Comparison of ENCODE assay signal across 1 cellular context in genomic region chr2:112692496-112692911, GRCh38.
TF ChIP-seq lines count a peak whose summit lies in the region.

No MANE protein-coding gene starts in this region.

TF ChIP-seq in HEK293, 187 proteins besides CTCF, POLR2A, EP300 and RAD21 (continued from another document and continues in another):
- TF ChIP-seq ZBTB11 (tag by site-specific recombination; conservative IDR thresholded peaks at IDR 0.05; ENCODE audit: low read depth) (no peak), ZNF132 (tag by site-specific recombination; IDR thresholded peaks at IDR 0.05; ENCODE audit: borderline replicate concordance) (no peak), TCF7L2 (IDR thresholded peaks at IDR 0.05; ENCODE audit: borderline replicate concordance, low read depth, low read length) (no peak), ZNF596 (tag by site-specific recombination; IDR thresholded peaks at IDR 0.05) (no peak), ZNF223 (tag by site-specific recombination; IDR thresholded peaks at IDR 0.05) (no peak), KLF8 (tag by site-specific recombination; IDR thresholded peaks at IDR 0.05) (peak; percentile 48), FEZF1 (tag by site-specific recombination; IDR thresholded peaks at IDR 0.05) (peak; percentile 90), ZNF704 (tag by site-specific recombination; IDR thresholded peaks at IDR 0.05) (no peak), ZNF654 (tag by site-specific recombination; IDR thresholded peaks at IDR 0.05; ENCODE audit: low read depth) (no peak), PRDM1 (tag by site-specific recombination; IDR thresholded peaks at IDR 0.05) (peak; percentile 87), OSR2 (tag by site-specific recombination; IDR thresholded peaks at IDR 0.05) (peak; percentile 37; the same call in 1 of the 2 replicates), ZNF473 (tag by site-specific recombination; IDR thresholded peaks at IDR 0.05) (no peak), ZNF791 (tag by site-specific recombination; IDR thresholded peaks at IDR 0.05) (no peak), ZNF24 (tag by site-specific recombination; IDR thresholded peaks at IDR 0.05) (peak; percentile 56; the same call in 1 of the 2 replicates), ZNF394 (tag by site-specific recombination; IDR thresholded peaks at IDR 0.05; ENCODE audit: borderline replicate concordance) (peak; percentile 90), ZBTB17 (tag by site-specific recombination; IDR thresholded peaks at IDR 0.05) (peak; percentile 79), HOXD13 (CRISPR knock-in tag; IDR thresholded peaks at IDR 0.05; ENCODE audit: borderline replicate concordance) (no peak), ZEB2 (tag by site-specific recombination; IDR thresholded peaks at IDR 0.05) (peak; percentile 63; the same call in 1 of the 2 replicates), KLF7 (tag by site-specific recombination; IDR thresholded peaks at IDR 0.05; ENCODE audit: borderline replicate concordance) (no peak), SP3 (tag by site-specific recombination; IDR thresholded peaks at IDR 0.05) (peak; percentile 27; the same call in 1 of the 2 replicates), INSM2 (tag by site-specific recombination; IDR thresholded peaks at IDR 0.05) (0 out of 2 replicates have a peak, but pooled peaks have one; percentile 61), ZNF366 (tag by site-specific recombination; conservative IDR thresholded peaks at IDR 0.05) (peak; percentile 58; the same call in 1 of the 2 replicates), SP7 (tag by site-specific recombination; IDR thresholded peaks at IDR 0.05) (peak; percentile 76), HIC1 (tag by site-specific recombination; IDR thresholded peaks at IDR 0.05) (peak; percentile 83), ZNF645 (tag by site-specific recombination; IDR thresholded peaks at IDR 0.05) (no peak), ZBTB48 (tag by site-specific recombination; IDR thresholded peaks at IDR 0.05) (0 out of 2 replicates have a peak, but pooled peaks have one; percentile 27), ELK4 (IDR thresholded peaks at IDR 0.05; ENCODE audit: borderline replicate concordance, low read depth, low read length) (no peak), GLIS1 (tag by site-specific recombination; IDR thresholded peaks at IDR 0.05) (peak; percentile 46; the same call in 1 of the 2 replicates), ZNF23 (tag by site-specific recombination; IDR thresholded peaks at IDR 0.05; ENCODE audit: borderline replicate concordance) (no peak), ZNF354C (tag by site-specific recombination; IDR thresholded peaks at IDR 0.05; ENCODE audit: borderline replicate concordance, low read depth) (no peak), ZNF513 (tag by site-specific recombination; IDR thresholded peaks at IDR 0.05) (no peak), ZNF266 (tag by site-specific recombination; IDR thresholded peaks at IDR 0.05; ENCODE audit: low read depth) (no peak), WT1 (tag by site-specific recombination; IDR thresholded peaks at IDR 0.05) (peak; percentile 74), ZNF280D (tag by site-specific recombination; IDR thresholded peaks at IDR 0.05) (no peak), PRDM6 (tag by site-specific recombination; IDR thresholded peaks at IDR 0.05) (no peak), TRIM28 (IDR thresholded peaks at IDR 0.05; ENCODE audit: borderline replicate concordance, low read length) (no peak; the same call in 1 of the 2 replicates), ZNF677 (tag by site-specific recombination; IDR thresholded peaks at IDR 0.05) (no peak), ZNF660 (tag by site-specific recombination; IDR thresholded peaks at IDR 0.05) (0 out of 2 replicates have a peak, but pooled peaks have one; percentile 27), ZNF530 (tag by site-specific recombination; IDR thresholded peaks at IDR 0.05; ENCODE audit: low read depth) (no peak), OVOL3 (tag by site-specific recombination; IDR thresholded peaks at IDR 0.05) (no peak), ZBTB7A (tag by site-specific recombination; IDR thresholded peaks at IDR 0.05; ENCODE audit: low read depth) (no peak), GLI4 (tag by site-specific recombination; IDR thresholded peaks at IDR 0.05) (no peak), ZNF843 (tag by site-specific recombination; IDR thresholded peaks at IDR 0.05) (no peak), ZNF629 (tag by site-specific recombination; IDR thresholded peaks at IDR 0.05) (peak; percentile 84), ZNF837 (tag by site-specific recombination; IDR thresholded peaks at IDR 0.05) (no peak), KLF17 (tag by site-specific recombination; IDR thresholded peaks at IDR 0.05) (peak; percentile 84), ZNF157 (tag by site-specific recombination; IDR thresholded peaks at IDR 0.05) (no peak)
